9 cellular contexts compared by ENCODE assay signal in genomic region chr1:100893718-100894117, GRCh38. TPM values are rescaled to one million over a fixed set of nuclear protein-coding genes. Genes with fewer than 3 reads are reported as not detected.
A peak's percentile ranks its signal among the peaks of the same experiment; 100 is the strongest.
DNase-seq lines count a peak whose midpoint lies in the region; ATAC-seq and TF ChIP-seq lines count a peak whose summit lies in the region.
"Had no signal": no experiment of that assay in that cellular context is flagged by ENCODE, and none has a peak within 500 bp of the region (broad histone marks: within the 10 kb centered on the region; RNA-seq: fewer than 3 reads in every experiment).

No MANE protein-coding gene starts in this region.

- H3K9me2 ChIP-seq in PC-9 (ENCODE audit: insufficient read depth): no peaks in the 10 kb centered on the region

- CTCF ChIA-PET in PC-9 (lab: Charles Lee): no interaction called here

- H3K9me3 ChIP-seq in PC-9 (ENCODE audit: insufficient read depth, low read depth): peaks cover 19% of the 10 kb centered on the region; the same call in 1 of the 2 replicates

- peaks cover 31% of the 10 kb centered on the region for H3K4me1 ChIP-seq in PC-9 (replicated peaks; ENCODE audit: insufficient read depth)

- TF ChIP-seq CTCF in PC-9 (conservative IDR thresholded peaks at IDR 0.05) (no peak), epithelial cell of proximal tubule (conservative IDR thresholded peaks at IDR 0.05; ENCODE audit: low read depth, low read length) (no peak), retinal pigment epithelial cell (conservative IDR thresholded peaks at IDR 0.05; ENCODE audit: low read depth, low read length) (no peak), GM20000 (IDR thresholded peaks at IDR 0.05; ENCODE audit: extremely low read depth, missing control alignments) (no peak), omental fat pad (IDR thresholded peaks at IDR 0.05) (no peak)

- H3K27ac ChIP-seq in PC-9: peak overlapping the region; percentile 95

- intact Hi-C loops in PC-9 (cut with micrococcal nuclease; ENCODE audit: unreplicated experiment): loop anchor here (10.0 kb wide), 1 partner anchor 759 kb away; the partner anchor contains the start of genes SASS6 and TRMT13

- H3K27me3 ChIP-seq in PC-9 (ENCODE audit: insufficient read depth, low read depth): no peaks in the 10 kb centered on the region

- H3K4me3 ChIP-seq in PC-9 (peak overlapping the region; percentile 76), epithelial cell of proximal tubule (ENCODE audit: low read depth, low read length) (peak overlapping the region; percentile 76), retinal pigment epithelial cell (ENCODE audit: low read length) (peak overlapping the region; percentile 80)

- peaks cover 23% of the 10 kb centered on the region; the same call in 1 of the 2 replicates for H3K36me3 ChIP-seq in PC-9 (ENCODE audit: low read depth)

- H3K79me2 ChIP-seq in PC-9 (ENCODE audit: low read depth): peaks cover 50% of the 10 kb centered on the region

- DNase-seq in DMS 273 (lab: John Stamatoyannopoulos, UW; ENCODE audit: unreplicated experiment) (peak; percentile 7), DMS 273 treated with DMSO at 0.1 percent for 48 hours (lab: John Stamatoyannopoulos, UW) (no peak), PC-9 (no peak), epithelial cell of proximal tubule (ENCODE audit: low read depth) (no peak), retinal pigment epithelial cell (ENCODE audit: low read depth) (no peak), HuH-7 (ENCODE audit: low spot score) (no peak), GM20000 (ENCODE audit: low spot score) (no peak), omental fat pad (ENCODE audit: low spot score) (no peak)

- ATAC-seq in omental fat pad (ENCODE audit: low FRiP score): no peak
- ATAC-seq: stimulated activated memory B cell treated with anti-CD40 and anti-IgM and Interleukin-4, amounts not matched to agents 10 μg/mL and 1 μg/mL and 100 μg/mL, for 72 hours had no signal

- peaks cover 32% of the 10 kb centered on the region for H3F3A ChIP-seq in PC-9 (ENCODE audit: insufficient read depth, low read depth)

- H3K4me2 ChIP-seq in PC-9: peak overlapping the region; percentile 97

- H4K20me1 ChIP-seq in PC-9 (ENCODE audit: insufficient read depth): peaks cover under 1% of the 10 kb centered on the region; the same call in 1 of the 2 replicates

- no TSS peak for BruUV-seq in PC-9 (replicated peaks; lab: Mats Ljungman, UMichigan)

- POLR2A ChIA-PET in PC-9 (lab: Charles Lee; ENCODE audit: unreplicated experiment): no interaction called here

- H2AFZ ChIP-seq in PC-9: peak overlapping the region; percentile 86

RNA-seq across cellular contexts. Expression of gene EXTL2, which starts 0.9 kb away (rescaled TPM):
- total RNA-seq in PC-9 (2021) (16.3 and 20.2 TPM in 2 replicates), epithelial cell of proximal tubule (4.7 and 7.5 TPM in 2 replicates), omental fat pad (10 to 100 TPM; 10.1 to 16.6 (median 10.4) TPM)

RNA-seq across cellular contexts. Expression of gene SLC30A7, which starts 2.2 kb away (rescaled TPM):
- total RNA-seq in PC-9 (2021) (18.4 and 27.4 TPM in 2 replicates), epithelial cell of proximal tubule (12.5 and 15.6 TPM in 2 replicates), omental fat pad (10 to 100 TPM; 20.6 to 47.4 (median 25.2) TPM)
